Comparison of ENCODE assay signal across 2 cellular contexts in genomic region chr1:22966309-22966708, GRCh38.
A peak's percentile ranks its signal among the peaks of the same experiment; 100 is the strongest.
TF ChIP-seq lines count a peak whose summit lies in the region.

No MANE protein-coding gene starts in this region.

TF ChIP-seq in HepG2, 621 proteins besides CTCF, POLR2A, EP300 and RAD21:
- TF ChIP-seq ZNF331 (CRISPR knock-in tag; IDR thresholded peaks at IDR 0.05) = no peak
- TF ChIP-seq FOXP1 (IDR thresholded peaks at IDR 0.05) = no peak
- no peak for TF ChIP-seq FOXP1 (CRISPR knock-in tag; IDR thresholded peaks at IDR 0.05)
- TF ChIP-seq ZNF382 (CRISPR knock-in tag; IDR thresholded peaks at IDR 0.05; ENCODE audit: borderline replicate concordance) = peak; percentile 92; the same call in 1 of the 2 replicates
- TF ChIP-seq ATF6 (CRISPR knock-in tag; conservative IDR thresholded peaks at IDR 0.05) = no peak
- TF ChIP-seq IKZF4 (CRISPR knock-in tag; IDR thresholded peaks at IDR 0.05; ENCODE audit: borderline replicate concordance, low read depth, not compliant biosample characterization) = no peak
- TF ChIP-seq ZNF18 (CRISPR knock-in tag; IDR thresholded peaks at IDR 0.05; ENCODE audit: insufficient replicate concordance) = no peak

TF ChIP-seq in HEK293, 187 proteins besides CTCF, POLR2A, EP300 and RAD21:
- TF ChIP-seq SETDB1 (IDR thresholded peaks at IDR 0.05; ENCODE audit: insufficient read length, low read length) (peak; percentile 88), ZBTB6 (tag by site-specific recombination; IDR thresholded peaks at IDR 0.05) (no peak), TRIM28 (IDR thresholded peaks at IDR 0.05; ENCODE audit: borderline replicate concordance, low read length) (peak; percentile 40; the same call in 1 of the 2 replicates), ZNF174 (tag by site-specific recombination; IDR thresholded peaks at IDR 0.05) (no peak), MZF1 (tag by site-specific recombination; IDR thresholded peaks at IDR 0.05; ENCODE audit: borderline replicate concordance) (peak; percentile 67; the same call in 1 of the 2 replicates), ZNF280D (tag by site-specific recombination; IDR thresholded peaks at IDR 0.05) (0 out of 2 replicates have a peak, but pooled peaks have one; percentile 67), ZNF2 (tag by site-specific recombination; IDR thresholded peaks at IDR 0.05) (no peak), ZNF610 (tag by site-specific recombination; IDR thresholded peaks at IDR 0.05; ENCODE audit: borderline replicate concordance) (no peak), ZNF600 (tag by site-specific recombination; IDR thresholded peaks at IDR 0.05) (no peak), ZNF513 (tag by site-specific recombination; IDR thresholded peaks at IDR 0.05) (no peak), GFI1B (tag by site-specific recombination; IDR thresholded peaks at IDR 0.05) (no peak), ZNF48 (tag by site-specific recombination; IDR thresholded peaks at IDR 0.05) (no peak), ZFP3 (tag by site-specific recombination; IDR thresholded peaks at IDR 0.05; ENCODE audit: low read depth) (no peak), YY1 (tag by site-specific recombination; IDR thresholded peaks at IDR 0.05) (no peak), ZNF175 (tag by site-specific recombination; IDR thresholded peaks at IDR 0.05) (no peak), PRDM1 (tag by site-specific recombination; IDR thresholded peaks at IDR 0.05) (no peak), ZNF426 (tag by site-specific recombination; IDR thresholded peaks at IDR 0.05) (no peak), ZNF24 (tag by site-specific recombination; IDR thresholded peaks at IDR 0.05) (no peak), ZBTB48 (tag by site-specific recombination; IDR thresholded peaks at IDR 0.05) (no peak)
TF ChIP-seq in HEK293: peak in this region for 4.
